8 cellular contexts compared by ENCODE assay signal in genomic region chrX:20252392-20253231, GRCh38. TPM values are rescaled to one million over a fixed set of nuclear protein-coding genes. Genes with fewer than 3 reads are reported as not detected.
DNase-seq lines count a peak whose midpoint lies in the region; ATAC-seq and TF ChIP-seq lines count a peak whose summit lies in the region.

No MANE protein-coding gene starts in this region.

- peak; percentile 59 for DNase-seq in SK-MEL-5 (ENCODE audit: low read depth, low spot score)
- DNase-seq in activated naive CD4-positive, alpha-beta T cell treated with Interleukin-2 at 50 U/mL for 16 hours = peak; percentile 75
- DNase-seq in left ventricle myocardium inferior = peak; percentile 45
- DNase-seq in stimulated activated CD4-positive, alpha-beta T cell treated with anti-CD3 and anti-CD28 coated beads, Interleukin-15, amount 100 ng/mL, for 1 hour (ENCODE audit: low read depth in 1 of 2, low spot score in 1 of 2) = peak; percentile 51 to 53
- no peak for DNase-seq in cortex of kidney (lab: John Stamatoyannopoulos, UW)
- DNase-seq in HuH-7.5 (ENCODE audit: low spot score) = no peak

- peaks cover 8% of the 10 kb centered on the region for H3K4me1 ChIP-seq in left ventricle myocardium inferior

- H3K9me3 ChIP-seq in left ventricle myocardium inferior (replicated peaks) = no peaks in the 10 kb centered on the region

- no peak overlapping the region for H3K27ac ChIP-seq in left ventricle myocardium inferior (replicated peaks)

- H3K27me3 ChIP-seq in left ventricle myocardium inferior (ENCODE audit: low read depth) = no peaks in the 10 kb centered on the region

- H3K36me3 ChIP-seq in left ventricle myocardium inferior = no peaks in the 10 kb centered on the region

- in situ Hi-C loops in SK-MEL-5 (cut with HindIII; ENCODE audit: low pct_unique_long_range_greater_than_20kb, low sequenced_read_pairs) = no loop called here

- intact Hi-C loops in left ventricle myocardium inferior (cut with micrococcal nuclease) = loop anchor here (5.0 kb wide), 1 partner anchor 190 kb away; no protein-coding TSS in a partner anchor

- ATAC-seq in HG02588 (IDR thresholded peaks at IDR 0.05; ENCODE audit: unreplicated experiment) = peak; percentile 54

- TF ChIP-seq CTCF in GM12873 (IDR thresholded peaks at IDR 0.05; ENCODE audit: insufficient read depth, low read depth, low read length, missing control alignments) (peak; percentile 87), left ventricle myocardium inferior (IDR thresholded peaks at IDR 0.05; ENCODE audit: borderline replicate concordance) (peak; percentile 61)

- H3K4me3 ChIP-seq in left ventricle myocardium inferior = no peak overlapping the region

RNA-seq across cellular contexts. Expression of gene RPS6KA3, which starts 14.1 kb away (rescaled TPM):
- total RNA-seq in SK-MEL-5 (2014; rRNA removed; shearing (Covaris generic)) = 38.0 and 39.5 TPM in 2 replicates
- polyA plus RNA-seq in SK-MEL-5 (2015; cell fraction: cytosol; rRNA removed) = 21.5 and 33.0 TPM in 2 replicates
- 10.9 and 15.1 TPM in 2 replicates for polyA plus RNA-seq in SK-MEL-5 (2015; cell fraction: nucleus; rRNA removed)
- total RNA-seq in left ventricle myocardium inferior = 33.6 TPM

Comparison
In these comparisons a context has a peak if more than half of its experiments do, and no peak if none do; other contexts are left out.
1. DNase-seq: peak in SK-MEL-5 (single experiment), activated naive CD4-positive, alpha-beta T cell treated with Interleukin-2 at 50 U/mL for 16 hours (single experiment), left ventricle myocardium inferior (single experiment) and stimulated activated CD4-positive, alpha-beta T cell treated with anti-CD3 and anti-CD28 coated beads, Interleukin-15, amount 100 ng/mL, for 1 hour (2 of 2); none in cortex of kidney (single experiment) and HuH-7.5 (single experiment).